ENCODE assay signal across 17 cellular contexts in the genomic region with DNA sequence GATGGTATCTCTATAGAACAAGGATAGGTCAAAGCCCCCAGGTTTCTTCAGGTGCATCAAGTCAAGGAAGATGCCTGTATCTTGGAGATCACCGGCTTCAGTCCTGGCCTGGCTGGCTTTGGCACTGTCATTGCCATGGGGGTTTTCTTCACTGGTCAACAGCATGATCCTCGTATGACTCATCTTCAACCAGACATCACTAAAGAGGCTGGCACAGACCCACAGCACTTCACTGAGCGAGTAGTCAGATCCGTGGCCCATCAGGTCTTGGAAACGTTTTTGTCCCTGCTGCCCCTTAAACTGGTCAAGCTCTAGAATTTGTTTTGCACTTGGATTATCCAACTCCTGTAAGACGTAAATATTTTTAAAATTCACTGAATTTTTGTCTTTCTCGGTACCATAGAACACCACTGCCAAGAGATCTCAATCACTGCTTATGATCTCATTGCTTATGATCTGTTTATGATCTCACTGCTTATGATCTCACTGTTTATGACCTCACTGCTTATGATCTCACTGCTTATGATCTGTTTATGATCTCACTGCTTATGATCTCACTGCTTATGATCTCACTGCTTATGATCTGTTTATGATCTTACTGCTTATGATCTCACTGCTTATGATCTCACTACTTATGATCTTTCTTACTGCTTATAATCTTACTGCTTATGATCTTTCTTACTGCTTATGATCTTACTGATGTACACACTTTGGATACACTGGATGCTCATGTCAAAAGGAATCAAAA.
DNase-seq lines count a peak whose midpoint lies in the region; ATAC-seq and TF ChIP-seq lines count a peak whose summit lies in the region.
"Had no signal": no experiment of that assay in that cellular context is flagged by ENCODE, and none has a peak within 500 bp of the region (broad histone marks: within the 10 kb centered on the region; RNA-seq: fewer than 3 reads in every experiment).

No MANE protein-coding gene starts in this region.

- in situ Hi-C loops in ACHN (cut with HindIII; ENCODE audit: low pct_ligation_motif_present, low pct_unique_long_range_greater_than_20kb, low sequenced_read_pairs) = no loop called here

- TF ChIP-seq CTCF in HCT116 (IDR thresholded peaks at IDR 0.05 in 2 of 3, conservative IDR thresholded peaks at IDR 0.05 in 1 of 3; ENCODE audit: borderline replicate concordance in 1 of 3, insufficient read depth in 1 of 3, low read depth in 2 of 3, low read length in 2 of 3) = no peak
- TF ChIP-seq CTCF in fibroblast of mammary gland (conservative IDR thresholded peaks at IDR 0.05; ENCODE audit: control insufficient read depth, insufficient read depth, low read depth, low read length) = no peak

- no peaks in the 10 kb centered on the region for H3K9me3 ChIP-seq in HCT116 (ENCODE audit: control insufficient read depth in 1 of 2, insufficient read depth in 1 of 2, low read depth in 1 of 2, low read length in 2 of 2)
- H3K9me3 ChIP-seq: left lung, ovary, suprapubic skin had no signal

- peak overlapping the region; percentile 43 for H2AFZ ChIP-seq in HCT116 (ENCODE audit: low read depth, low read length, poor library complexity, severe bottlenecking)

- no TSS peak for BruUV-seq in HCT116 (replicated peaks; lab: Mats Ljungman, UMichigan)

- no peak overlapping the region for H3K27ac ChIP-seq in HCT116 (ENCODE audit: low read depth, low read length)
- H3K27ac ChIP-seq: left lung, ovary, suprapubic skin had no signal

- ATAC-seq in HCT116 = peak; percentile 68
- no peak for ATAC-seq in HG03039 (IDR thresholded peaks at IDR 0.05; ENCODE audit: unreplicated experiment)
- ATAC-seq: activated T-cell treated with anti-CD3 and anti-CD28 coated beads, Interleukin-2, amount 50 U/mL, for 4 hours; left lung had no signal

- RAD21 ChIA-PET in HCT116 (lab: Charles Lee; ENCODE audit: low non-redundant PET in 1 of 2, low total read pairs in 2 of 2, uncharacterized antibody in 2 of 2, unreplicated experiment in 2 of 2) = no interaction called here

- TF ChIP-seq POLR2A in HCT116 (IDR thresholded peaks at IDR 0.05; ENCODE audit: borderline replicate concordance, extremely low read depth, insufficient read depth, insufficient read length) = no peak

- H3K36me3 ChIP-seq in HCT116 (ENCODE audit: control insufficient read depth in 1 of 2, insufficient read depth in 2 of 2, low read length in 2 of 2) = no peaks in the 10 kb centered on the region
- H3K36me3 ChIP-seq: left lung, ovary, suprapubic skin had no signal

- no peak overlapping the region for H3K9ac ChIP-seq in HCT116 (ENCODE audit: low read length)

- no peak overlapping the region for H3K4me2 ChIP-seq in HCT116 (ENCODE audit: low read length)

- peaks cover 0 to 7% of the 10 kb centered on the region in 2 experiments; a peak in 2 of 4 replicates for H3K4me1 ChIP-seq in HCT116 (ENCODE audit: control insufficient read depth in 1 of 2, insufficient read depth in 2 of 2, low read length in 2 of 2)
- H3K4me1 ChIP-seq: left lung, suprapubic skin had no signal

- DNase-seq in ACHN (peak; percentile 39), HCT116 (ENCODE audit: low read depth, low spot score) (no peak), amniotic epithelial cell (ENCODE audit: low read depth) (peak; percentile 16), fibroblast of mammary gland (ENCODE audit: low read depth) (peak; percentile 53), COLO668 (lab: John Stamatoyannopoulos, UW; ENCODE audit: unreplicated experiment) (no peak)
- DNase-seq in activated CD4-positive, alpha-beta T cell treated with anti-CD3 and anti-CD28 coated beads for 48 hours = no peak
- no peak for DNase-seq in activated CD8-positive, alpha-beta memory T cell treated with anti-CD3 and anti-CD28 coated beads, Interleukin-2, amount 50 U/mL, for 4 hours
- DNase-seq: activated CD4-positive, alpha-beta memory T cell treated with anti-CD3 and anti-CD28 coated beads, Interleukin-2, amount 10 ng/mL, durations not matched to agents 7 days and 5 days; activated T-cell treated with anti-CD3 and anti-CD28 coated beads, Interleukin-2, amount 50 U/mL, for 4 hours; CD8-positive, alpha-beta memory T cell; left lung; NCI-H187; NCI-H345; NK-92 treated with Interleukin-12 subunit alpha and Interleukin-12 subunit beta, amount 100 ng/mL, for 24 hours; ovary had no signal

- no peaks in the 10 kb centered on the region for H3K9me2 ChIP-seq in HCT116 (ENCODE audit: insufficient read depth)

- POLR2A ChIA-PET in HCT116 (lab: Charles Lee) = no interaction called here

- CTCF ChIA-PET in HCT116 (lab: Charles Lee) = interaction anchor here (1.8 kb wide), 1 partner anchor 15 kb away, joined by 4 read pairs; no protein-coding TSS in a partner anchor

- no peaks in the 10 kb centered on the region for H4K20me1 ChIP-seq in HCT116 (ENCODE audit: insufficient read depth)

- TF ChIP-seq RAD21 in HCT116 (IDR thresholded peaks at IDR 0.05; ENCODE audit: low read depth) = no peak

- H3K79me2 ChIP-seq in HCT116 (ENCODE audit: insufficient read depth, low read length) = no peaks in the 10 kb centered on the region

- H3K27me3 ChIP-seq in HCT116 (ENCODE audit: insufficient read depth, low read length) = no peaks in the 10 kb centered on the region
- H3K27me3 ChIP-seq: left lung, ovary, suprapubic skin had no signal

- intact Hi-C loops in HCT116 (cut with micrococcal nuclease) = no loop called here

- no peak overlapping the region for H3K4me3 ChIP-seq in HCT116 (replicated peaks in 1 of 2; ENCODE audit: low read depth in 1 of 2, low read length in 2 of 2)
- H3K4me3 ChIP-seq in fibroblast of mammary gland (ENCODE audit: control insufficient read depth, low read depth, low read length) = no peak overlapping the region
- H3K4me3 ChIP-seq: left lung, ovary, suprapubic skin had no signal

TF ChIP-seq in HCT116, 20 proteins besides CTCF, POLR2A, EP300 and RAD21:
- TF ChIP-seq, protein P1, sequence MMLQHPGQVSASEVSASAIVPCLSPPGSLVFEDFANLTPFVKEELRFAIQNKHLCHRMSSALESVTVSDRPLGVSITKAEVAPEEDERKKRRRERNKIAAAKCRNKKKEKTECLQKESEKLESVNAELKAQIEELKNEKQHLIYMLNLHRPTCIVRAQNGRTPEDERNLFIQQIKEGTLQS (IDR thresholded peaks at IDR 0.05) = no peak
- TF ChIP-seq SIN3A (IDR thresholded peaks at IDR 0.05; ENCODE audit: low read depth) (no peak), FOSL1 (IDR thresholded peaks at IDR 0.05; ENCODE audit: low read depth) (no peak), ZNF274 (IDR thresholded peaks at IDR 0.05; ENCODE audit: low read depth, low read length) (no peak), POLR2AphosphoS5 (IDR thresholded peaks at IDR 0.05; ENCODE audit: low read depth, low read length) (no peak), EGR1 (IDR thresholded peaks at IDR 0.05; ENCODE audit: low read depth) (no peak), CEBPB (IDR thresholded peaks at IDR 0.05; ENCODE audit: low read depth) (no peak), SP1 (IDR thresholded peaks at IDR 0.05; ENCODE audit: low read depth) (no peak), EZH2phosphoT487 (IDR thresholded peaks at IDR 0.05; ENCODE audit: borderline replicate concordance) (no peak)
- TF ChIP-seq, protein P2, sequence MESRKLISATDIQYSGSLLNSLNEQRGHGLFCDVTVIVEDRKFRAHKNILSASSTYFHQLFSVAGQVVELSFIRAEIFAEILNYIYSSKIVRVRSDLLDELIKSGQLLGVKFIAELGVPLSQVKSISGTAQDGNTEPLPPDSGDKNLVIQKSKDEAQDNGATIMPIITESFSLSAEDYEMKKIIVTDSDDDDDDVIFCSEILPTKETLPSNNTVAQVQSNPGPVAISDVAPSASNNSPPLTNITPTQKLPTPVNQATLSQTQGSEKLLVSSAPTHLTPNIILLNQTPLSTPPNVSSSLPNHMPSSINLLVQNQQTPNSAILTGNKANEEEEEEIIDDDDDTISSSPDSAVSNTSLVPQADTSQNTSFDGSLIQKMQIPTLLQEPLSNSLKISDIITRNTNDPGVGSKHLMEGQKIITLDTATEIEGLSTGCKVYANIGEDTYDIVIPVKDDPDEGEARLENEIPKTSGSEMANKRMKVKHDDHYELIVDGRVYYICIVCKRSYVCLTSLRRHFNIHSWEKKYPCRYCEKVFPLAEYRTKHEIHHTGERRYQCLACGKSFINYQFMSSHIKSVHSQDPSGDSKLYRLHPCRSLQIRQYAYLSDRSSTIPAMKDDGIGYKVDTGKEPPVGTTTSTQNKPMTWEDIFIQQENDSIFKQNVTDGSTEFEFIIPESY (IDR thresholded peaks at IDR 0.05; ENCODE audit: extremely low read depth, insufficient replicate concordance, low read length) = no peak

Comparison
In these comparisons a context has a peak if more than half of its experiments do, and no peak if none do; other contexts are left out.
1. DNase-seq: peak in ACHN (single experiment), amniotic epithelial cell (single experiment) and fibroblast of mammary gland (single experiment); none in HCT116 (single experiment), COLO668 (single experiment), activated CD4-positive, alpha-beta T cell treated with anti-CD3 and anti-CD28 coated beads for 48 hours (single experiment) and activated CD8-positive, alpha-beta memory T cell treated with anti-CD3 and anti-CD28 coated beads, Interleukin-2, amount 50 U/mL, for 4 hours (single experiment).